19 cellular contexts compared by ENCODE assay signal in genomic region chr17:60314423-60314822, GRCh38.
DNase-seq lines count a peak whose midpoint lies in the region; ATAC-seq, FAIRE-seq and TF ChIP-seq lines count a peak whose summit lies in the region.
"Had no signal": no experiment of that assay in that cellular context is flagged by ENCODE, and none has a peak within 500 bp of the region (broad histone marks: within the 10 kb centered on the region; RNA-seq: fewer than 3 reads in every experiment).

No MANE protein-coding gene starts in this region.

- no peaks in the 10 kb centered on the region for H3K27me3 Mint-ChIP-seq in naive thymus-derived CD8-positive, alpha-beta T cell
- H3K27me3 Mint-ChIP-seq: activated naive CD4-positive, alpha-beta T cell treated with anti-CD3 and anti-CD28 coated beads, Interleukin-2, amount 10 ng/mL, durations not matched to agents 7 days and 5 days had no signal

- DNase-seq in GM12891 (ENCODE audit: insufficient read length, low spot score) (no peak), GM19239 (ENCODE audit: insufficient read length, low spot score) (no peak), HuH-7 (ENCODE audit: low spot score) (no peak), amniotic stem cell (lab: John Stamatoyannopoulos, UW) (no peak), anterior cingulate cortex (lab: John Stamatoyannopoulos, UW) (no peak), DMS79 treated with DMSO at 0.1 percent for 48 hours (lab: John Stamatoyannopoulos, UW) (no peak)
- DNase-seq in naive thymus-derived CD8-positive, alpha-beta T cell, result no peak
- DNase-seq: activated naive CD4-positive, alpha-beta T cell treated with anti-CD3 and anti-CD28 coated beads, Interleukin-2, amount 10 ng/mL, durations not matched to agents 7 days and 5 days; DMS53; esophagus squamous epithelium; GM23248; mesenchymal stem cell; NCI-H2171 treated with DMSO at 0.1 percent for 48 hours; occipital lobe; right lobe of liver; RPMI8226 had no signal

- peaks cover 0 to 21% (median 13%) of the 10 kb centered on the region in 3 donors for H3K36me3 Mint-ChIP-seq in naive thymus-derived CD8-positive, alpha-beta T cell

- peak; percentile 58 for ATAC-seq in HG02938 (IDR thresholded peaks at IDR 0.05; ENCODE audit: unreplicated experiment)
- ATAC-seq in naive thymus-derived CD8-positive, alpha-beta T cell, result no peak
- ATAC-seq: HepG2, right lobe of liver had no signal

- POLR2A ChIA-PET in naive thymus-derived CD8-positive, alpha-beta T cell (lab: Charles Lee), result no interaction called here

- peak overlapping the region in 6 of 10 donors; percentile 3 to 82 (median 46) for H3K27ac Mint-ChIP-seq in naive thymus-derived CD8-positive, alpha-beta T cell
- H3K27ac Mint-ChIP-seq: activated naive CD4-positive, alpha-beta T cell treated with anti-CD3 and anti-CD28 coated beads, Interleukin-2, amount 10 ng/mL, durations not matched to agents 7 days and 5 days had no signal

- no peak for TF ChIP-seq POLR2A in GM12891 (IDR thresholded peaks at IDR 0.05; ENCODE audit: low read depth, low read length)

- no peak for FAIRE-seq in GM12891 (lab: Jason Lieb, UNC)
- peak; percentile 54 for FAIRE-seq in GM19239 (lab: Jason Lieb, UNC)
- FAIRE-seq: HepG2, islet of Langerhans had no signal

- no peak overlapping the region for H3K4me3 Mint-ChIP-seq in naive thymus-derived CD8-positive, alpha-beta T cell
- H3K4me3 Mint-ChIP-seq: activated naive CD4-positive, alpha-beta T cell treated with anti-CD3 and anti-CD28 coated beads, Interleukin-2, amount 10 ng/mL, durations not matched to agents 7 days and 5 days had no signal

- H3K9me3 Mint-ChIP-seq in naive thymus-derived CD8-positive, alpha-beta T cell, result peaks cover 0 to 3% (median 0%) of the 10 kb centered on the region in 9 donors
- H3K9me3 Mint-ChIP-seq: activated naive CD4-positive, alpha-beta T cell treated with anti-CD3 and anti-CD28 coated beads, Interleukin-2, amount 10 ng/mL, durations not matched to agents 7 days and 5 days had no signal

- H3K4me1 Mint-ChIP-seq in naive thymus-derived CD8-positive, alpha-beta T cell, result peaks cover 7 to 23% (median 16%) of the 10 kb centered on the region in 4 donors

TF ChIP-seq in GM12891, 5 proteins besides CTCF, POLR2A, EP300 and RAD21:
- TF ChIP-seq TAF1 (IDR thresholded peaks at IDR 0.05; ENCODE audit: low read depth, low read length), result no peak
- no peak for TF ChIP-seq POLR2AphosphoS5 (IDR thresholded peaks at IDR 0.05; ENCODE audit: low read depth, low read length)
- TF ChIP-seq POU2F2 (IDR thresholded peaks at IDR 0.05; ENCODE audit: low read depth, low read length), result no peak
- TF ChIP-seq SPI1 (IDR thresholded peaks at IDR 0.05; ENCODE audit: low read depth, low read length), result peak; percentile 21; the same call in 1 of the 2 replicates
- TF ChIP-seq PAX5 (IDR thresholded peaks at IDR 0.05; ENCODE audit: insufficient read depth, low read length, severe bottlenecking), result no peak
